ENCODE assay signal across 20 cellular contexts in the genomic region with DNA sequence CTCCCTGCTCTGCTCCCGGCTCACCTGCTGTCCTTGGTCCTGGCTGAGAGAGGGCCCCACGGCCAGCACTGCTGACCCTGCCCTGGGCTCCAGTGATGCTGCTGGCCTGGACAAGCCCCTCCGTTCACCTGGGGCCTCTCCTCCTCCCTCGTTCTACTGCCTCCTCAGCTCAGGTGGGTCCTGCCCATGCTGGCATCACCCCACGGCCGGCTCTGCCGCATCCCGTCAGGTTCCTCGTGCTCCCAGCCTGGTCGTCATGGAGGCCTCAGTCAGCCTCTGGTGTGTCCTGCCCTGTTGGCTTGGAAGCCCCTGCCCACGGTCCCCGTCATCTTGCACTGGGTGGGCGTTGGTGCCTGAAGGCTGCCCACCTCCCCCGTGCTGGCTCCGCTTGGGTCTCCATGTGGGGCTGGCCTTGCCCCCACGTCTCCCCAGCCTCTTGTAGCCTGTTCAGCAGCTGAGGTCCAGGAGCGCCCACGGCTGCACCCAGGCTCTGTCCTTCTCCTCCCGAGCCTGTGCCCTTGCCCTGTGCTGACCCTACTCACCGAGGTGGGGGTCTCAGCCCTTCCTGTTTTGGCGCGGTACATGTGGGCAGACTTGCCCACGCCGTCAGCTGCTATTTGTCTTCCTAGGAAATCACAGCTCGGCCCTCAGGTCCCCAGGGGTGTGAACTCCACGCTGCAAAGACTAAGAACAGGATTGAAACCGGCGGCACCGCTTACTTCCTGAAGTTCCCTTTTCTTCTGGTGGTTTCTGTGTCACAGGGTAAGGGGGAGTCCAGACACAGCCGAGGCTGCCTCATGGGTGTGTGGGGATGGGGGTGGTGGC.
DNase-seq lines count a peak whose midpoint lies in the region; ATAC-seq and TF ChIP-seq lines count a peak whose summit lies in the region.
"Had no signal": no experiment of that assay in that cellular context is flagged by ENCODE, and none has a peak within 500 bp of the region (broad histone marks: within the 10 kb centered on the region; RNA-seq: fewer than 3 reads in every experiment).

No MANE protein-coding gene starts in this region.

- peak; percentile 65 for ATAC-seq in GM21825 (IDR thresholded peaks at IDR 0.05; ENCODE audit: unreplicated experiment)
- ATAC-seq: activated T-helper 17 cell treated with anti-CD3 and anti-CD28 coated beads, Interleukin-2, amount 50 U/mL, for 72 hours had no signal

- H3K27me3 Mint-ChIP-seq in activated naive CD8-positive, alpha-beta T cell treated with anti-CD3 and anti-CD28 coated beads for 36 hours = peaks cover 4% of the 10 kb centered on the region

- H3K4me3 Mint-ChIP-seq in activated naive CD8-positive, alpha-beta T cell treated with anti-CD3 and anti-CD28 coated beads for 36 hours = peak overlapping the region; percentile 64
- H3K4me3 Mint-ChIP-seq: activated T-helper 17 cell treated with anti-CD3 and anti-CD28 coated beads, Interleukin-2, amount 50 U/mL, for 72 hours had no signal

- no peak for TF ChIP-seq POLR2A in vagina (IDR thresholded peaks at IDR 0.05)

- no peak for DNase-seq in activated naive CD8-positive, alpha-beta T cell treated with anti-CD3 and anti-CD28 coated beads for 36 hours
- peak; percentile 61 for DNase-seq in osteoblast (ENCODE audit: insufficient read length, low spot score, missing footprints)
- no peak for DNase-seq in SIG-M5 treated with dmso at 0.1 percent for 504 hours (lab: John Stamatoyannopoulos, UW; ENCODE audit: unreplicated experiment)
- DNase-seq in vagina (ENCODE audit: extremely low spot score in 2 of 2) = no peak
- DNase-seq in NOMO-1 treated with DMSO at 0.1 percent for 48 hours (lab: John Stamatoyannopoulos, UW; ENCODE audit: unreplicated experiment) = no peak
- no peak for DNase-seq in activated naive CD4-positive, alpha-beta T cell treated with anti-CD3 and anti-CD28 coated beads, Interleukin-2, amount 50 U/mL, for 16 hours
- DNase-seq: central memory CD4-positive, alpha-beta T cell; DMS 273 treated with DMSO at 0.1 percent for 48 hours; effector memory CD4-positive, alpha-beta T cell; KG1; left ventricle myocardium inferior; NCI-H1048; NCI-H2029 treated with DMSO at 0.1 percent for 48 hours; NCI-H446 treated with DMSO at 0.1 percent for 48 hours; stimulated activated CD4-positive, alpha-beta T cell treated with anti-CD3 and anti-CD28 coated beads, Interleukin-2, amount 100 ng/mL, for 48 hours; T-helper 1 cell had no signal

- no peaks in the 10 kb centered on the region for H3K9me3 ChIP-seq in DOHH2 (ENCODE audit: control insufficient read depth, insufficient read depth, low read length)
- H3K9me3 ChIP-seq in osteoblast (ENCODE audit: low read depth, low read length) = no peaks in the 10 kb centered on the region
- no peaks in the 10 kb centered on the region for H3K9me3 ChIP-seq in vagina
- H3K9me3 ChIP-seq: left ventricle myocardium inferior, pancreas had no signal

- peaks cover 14% of the 10 kb centered on the region for H3K4me1 ChIP-seq in DOHH2 (ENCODE audit: control insufficient read depth, low read length)
- no peaks in the 10 kb centered on the region for H3K4me1 ChIP-seq in osteoblast (ENCODE audit: insufficient read depth, low read length)
- H3K4me1 ChIP-seq in vagina = no peaks in the 10 kb centered on the region
- H3K4me1 ChIP-seq: left ventricle myocardium inferior, pancreas had no signal

- H3K36me3 Mint-ChIP-seq in activated naive CD8-positive, alpha-beta T cell treated with anti-CD3 and anti-CD28 coated beads for 36 hours = no peaks in the 10 kb centered on the region

- peaks cover 3% of the 10 kb centered on the region for H3K9me3 Mint-ChIP-seq in activated naive CD8-positive, alpha-beta T cell treated with anti-CD3 and anti-CD28 coated beads for 36 hours
- H3K9me3 Mint-ChIP-seq: activated T-helper 17 cell treated with anti-CD3 and anti-CD28 coated beads, Interleukin-2, amount 50 U/mL, for 72 hours had no signal

- no peak overlapping the region for H2AFZ ChIP-seq in osteoblast (ENCODE audit: low read length)

- intact Hi-C loops in vagina (cut with DNase I) = no loop called here

- no peaks in the 10 kb centered on the region for H3K9me2 ChIP-seq in DOHH2 (replicated peaks; ENCODE audit: control insufficient read depth, low read length)

- H3K27ac ChIP-seq in DOHH2 (ENCODE audit: low read depth, low read length) = peak overlapping the region; percentile 54
- H3K27ac ChIP-seq in osteoblast (ENCODE audit: low read depth, low read length) = no peak overlapping the region
- no peak overlapping the region for H3K27ac ChIP-seq in vagina
- H3K27ac ChIP-seq: left ventricle myocardium inferior, pancreas had no signal

- peaks cover 18% of the 10 kb centered on the region for H3K79me2 ChIP-seq in DOHH2 (ENCODE audit: control insufficient read depth, low read length)
- H3K79me2 ChIP-seq in osteoblast (ENCODE audit: insufficient read depth, low read length) = no peaks in the 10 kb centered on the region

- no peak for TF ChIP-seq CTCF in DOHH2 (IDR thresholded peaks at IDR 0.05; ENCODE audit: low read depth, low read length, poor library complexity, severe bottlenecking)
- TF ChIP-seq CTCF in osteoblast (IDR thresholded peaks at IDR 0.05; ENCODE audit: extremely low read depth, low read depth, low read length) = no peak
- TF ChIP-seq CTCF in vagina (IDR thresholded peaks at IDR 0.05) = no peak

- peak overlapping the region; percentile 5 for H3K27ac Mint-ChIP-seq in activated naive CD8-positive, alpha-beta T cell treated with anti-CD3 and anti-CD28 coated beads for 36 hours
- H3K27ac Mint-ChIP-seq: activated T-helper 17 cell treated with anti-CD3 and anti-CD28 coated beads, Interleukin-2, amount 50 U/mL, for 72 hours had no signal

- H4K20me1 ChIP-seq in DOHH2 (ENCODE audit: control insufficient read depth, insufficient read depth, low read depth, low read length) (no peaks in the 10 kb centered on the region), osteoblast (ENCODE audit: insufficient read depth, low read length) (no peaks in the 10 kb centered on the region)

- H3K4me3 ChIP-seq in DOHH2 (ENCODE audit: low read length) = peak overlapping the region; percentile 82
- no peak overlapping the region for H3K4me3 ChIP-seq in osteoblast (ENCODE audit: insufficient read depth, low read length)
- no peak overlapping the region for H3K4me3 ChIP-seq in vagina
- H3K4me3 ChIP-seq: left ventricle myocardium inferior, pancreas had no signal

- H3K36me3 ChIP-seq in DOHH2 (ENCODE audit: control insufficient read depth, low read length) (peaks cover 5% of the 10 kb centered on the region), osteoblast (ENCODE audit: insufficient read depth, low read length) (no peaks in the 10 kb centered on the region), vagina (no peaks in the 10 kb centered on the region)
- H3K36me3 ChIP-seq: left ventricle myocardium inferior, pancreas had no signal

- no peaks in the 10 kb centered on the region for H3K27me3 ChIP-seq in DOHH2 (ENCODE audit: control insufficient read depth, low read length)
- H3K27me3 ChIP-seq in osteoblast (ENCODE audit: insufficient read depth, low read length) = no peaks in the 10 kb centered on the region
- H3K27me3 ChIP-seq in vagina = no peaks in the 10 kb centered on the region
- H3K27me3 ChIP-seq: pancreas had no signal

- no peaks in the 10 kb centered on the region for H3F3A ChIP-seq in DOHH2 (ENCODE audit: control insufficient read depth, insufficient read depth)

- peaks cover 5% of the 10 kb centered on the region for H3K4me1 Mint-ChIP-seq in activated naive CD8-positive, alpha-beta T cell treated with anti-CD3 and anti-CD28 coated beads for 36 hours
- H3K4me1 Mint-ChIP-seq: activated T-helper 17 cell treated with anti-CD3 and anti-CD28 coated beads, Interleukin-2, amount 50 U/mL, for 72 hours had no signal

- peak overlapping the region; percentile 79 for H3K4me2 ChIP-seq in DOHH2 (ENCODE audit: low read length)
- H3K4me2 ChIP-seq in osteoblast (ENCODE audit: insufficient read depth, low read length) = no peak overlapping the region
